In the genomic region with DNA sequence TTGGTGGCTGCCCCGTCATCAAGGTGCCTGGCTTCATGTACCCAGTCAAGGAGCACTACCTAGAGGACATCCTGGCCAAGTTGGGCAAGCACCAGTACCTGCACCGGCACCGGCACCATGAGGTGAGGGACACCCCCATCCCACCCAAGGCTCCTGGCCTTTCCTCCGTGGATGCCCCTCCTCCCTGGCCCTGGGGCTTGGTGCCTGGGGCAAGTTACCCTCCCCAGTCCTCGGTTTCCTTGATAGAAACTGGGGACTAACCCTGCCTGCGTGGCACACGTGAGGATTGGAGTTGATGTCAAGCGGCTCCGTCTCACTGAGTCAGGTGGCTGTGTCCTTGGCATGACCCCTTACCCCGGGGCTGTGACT, we compare ENCODE assay signal across 2 cellular contexts.
TF ChIP-seq lines count a peak whose summit lies in the region.

No MANE protein-coding gene starts in this region.

TF ChIP-seq in GM23338, 12 proteins besides CTCF, POLR2A, EP300 and RAD21:
- TF ChIP-seq POLR2AphosphoS5 (IDR thresholded peaks at IDR 0.05; ENCODE audit: low read depth) = 0 out of 2 replicates have a peak, but pooled peaks have one; percentile 14
- TF ChIP-seq STAT1 (IDR thresholded peaks at IDR 0.05; ENCODE audit: unreplicated experiment) = no peak

TF ChIP-seq in H1, 55 proteins besides CTCF, POLR2A, EP300 and RAD21:
- TF ChIP-seq SRF (IDR thresholded peaks at IDR 0.05; ENCODE audit: low read depth, low read length) (no peak), GABPA (IDR thresholded peaks at IDR 0.05; ENCODE audit: borderline replicate concordance, insufficient read depth, low read length) (no peak), GTF2F1 (IDR thresholded peaks at IDR 0.05; ENCODE audit: borderline replicate concordance, low read depth, low read length) (no peak), TCF12 (IDR thresholded peaks at IDR 0.05; ENCODE audit: low read depth, low read length) (no peak), RFX5 (IDR thresholded peaks at IDR 0.05; ENCODE audit: borderline replicate concordance, low read depth, low read length) (no peak), SAP30 (IDR thresholded peaks at IDR 0.05; ENCODE audit: insufficient read depth, insufficient replicate concordance, low read length) (no peak), EZH2 (IDR thresholded peaks at IDR 0.05; ENCODE audit: low read depth, low read length, severe bottlenecking) (no peak), MAX (IDR thresholded peaks at IDR 0.05) (no peak), TBP (IDR thresholded peaks at IDR 0.05; ENCODE audit: low read depth, low read length) (no peak), CHD1 (IDR thresholded peaks at IDR 0.05; ENCODE audit: low read depth, low read length) (no peak), JUND (IDR thresholded peaks at IDR 0.05; ENCODE audit: low read length) (no peak), POLR2AphosphoS5 (IDR thresholded peaks at IDR 0.05; ENCODE audit: low read depth, low read length) (no peak), HDAC2 (IDR thresholded peaks at IDR 0.05; ENCODE audit: borderline replicate concordance in 1 of 2, low read depth in 2 of 2, low read length in 2 of 2) (no peak), CHD2 (IDR thresholded peaks at IDR 0.05; ENCODE audit: low read length) (no peak), POU5F1 (IDR thresholded peaks at IDR 0.05; ENCODE audit: low read depth, low read length) (no peak), RXRA (IDR thresholded peaks at IDR 0.05; ENCODE audit: insufficient read depth, low read depth, low read length) (no peak), CBX5 (IDR thresholded peaks at IDR 0.05; ENCODE audit: low read depth, low read length) (no peak)
- TF ChIP-seq, protein P1, sequence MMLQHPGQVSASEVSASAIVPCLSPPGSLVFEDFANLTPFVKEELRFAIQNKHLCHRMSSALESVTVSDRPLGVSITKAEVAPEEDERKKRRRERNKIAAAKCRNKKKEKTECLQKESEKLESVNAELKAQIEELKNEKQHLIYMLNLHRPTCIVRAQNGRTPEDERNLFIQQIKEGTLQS (IDR thresholded peaks at IDR 0.05; ENCODE audit: insufficient read depth, low read depth, low read length) = no peak
